ENCODE assay signal across 39 cellular contexts in genomic region chr1:158685068-158685467, GRCh38. TPM values are rescaled to one million over a fixed set of nuclear protein-coding genes. Genes with fewer than 3 reads are reported as not detected.
"Had no signal": no experiment of that assay in that cellular context is flagged by ENCODE, and none has a peak within 500 bp of the region (broad histone marks: within the 10 kb centered on the region; RNA-seq: fewer than 3 reads in every experiment).

No MANE protein-coding gene starts in this region.

- H3K4me1 Mint-ChIP-seq: activated B cell treated with CpG ODN at 0.5 μM for 24 hours; activated CD4-positive, alpha-beta T cell treated with anti-CD3 and anti-CD28 coated beads, Interleukin-2, amount 10 ng/mL, durations not matched to agents 24 days and 14 days; activated naive CD4-positive, alpha-beta T cell treated with anti-CD3 and anti-CD28 coated beads, Interleukin-2, amount 10 ng/mL, durations not matched to agents 7 days and 5 days; activated naive CD4-positive, alpha-beta T cell treated with anti-CD3 and anti-CD28 coated beads, Interleukin-2, amount 50 U/mL, for 24 hours; activated naive CD8-positive, alpha-beta T cell treated with anti-CD3 and anti-CD28 coated beads, Interleukin-2, amount 10 ng/mL, durations not matched to agents 7 days and 5 days; activated naive CD8-positive, alpha-beta T cell treated with anti-CD3 and anti-CD28 coated beads, Interleukin-2, amount 50 U/mL, for 24 hours; brain; central memory CD8-positive, alpha-beta T cell had no signal

- H3K9me3 ChIP-seq: ascending aorta had no signal

- H3K4me3 ChIP-seq: ascending aorta, cardiac muscle cell had no signal

- H3K27ac Mint-ChIP-seq: activated B cell treated with CpG ODN at 0.5 μM for 24 hours; activated CD4-positive, alpha-beta memory T cell treated with anti-CD3 and anti-CD28 coated beads for 36 hours; activated CD4-positive, alpha-beta T cell treated with anti-CD3 and anti-CD28 coated beads, Interleukin-2, amount 10 ng/mL, durations not matched to agents 24 days and 14 days; activated CD8-positive, alpha-beta T cell treated with anti-CD3 and anti-CD28 coated beads for 36 hours; activated naive CD4-positive, alpha-beta T cell treated with anti-CD3 and anti-CD28 coated beads, Interleukin-2, amount 10 ng/mL, durations not matched to agents 7 days and 5 days; activated naive CD4-positive, alpha-beta T cell treated with anti-CD3 and anti-CD28 coated beads, Interleukin-2, amount 50 U/mL, for 24 hours; activated naive CD8-positive, alpha-beta T cell; activated naive CD8-positive, alpha-beta T cell treated with anti-CD3 and anti-CD28 coated beads, Interleukin-2, amount 10 ng/mL, durations not matched to agents 7 days and 5 days; activated naive CD8-positive, alpha-beta T cell treated with anti-CD3 and anti-CD28 coated beads, Interleukin-2, amount 50 U/mL, for 24 hours; activated T-cell treated with anti-CD3 and anti-CD28 coated beads, Interleukin-2, amount 50 U/mL, for 24 hours; activated T-helper 2 cell treated with anti-CD3 and anti-CD28 coated beads, Interferon-gamma antibody, Interleukin-2, Interleukin-4, amounts not matched to agents 10 μg/mL and 5 μg/mL and 100 μg/mL, durations not matched to agents 14 hours and 24 hours and 36 hours; brain; T-helper 1 cell treated with Interleukin-12 subunit alpha and Interleukin-12 subunit beta and Interleukin-4 antibody, amounts not matched to agents 30 μg/mL and 1 μg/mL, for 36 hours; T-helper 2 cell treated with Interferon-gamma antibody and Interleukin-4, amounts not matched to agents 5 μg/mL and 100 μg/mL, for 36 hours had no signal

- H3K4me3 Mint-ChIP-seq: activated B cell treated with CpG ODN at 0.5 μM for 24 hours; activated CD4-positive, alpha-beta memory T cell treated with anti-CD3 and anti-CD28 coated beads for 36 hours; activated CD4-positive, alpha-beta T cell treated with anti-CD3 and anti-CD28 coated beads, Interleukin-2, amount 10 ng/mL, durations not matched to agents 24 days and 14 days; activated CD8-positive, alpha-beta T cell treated with anti-CD3 and anti-CD28 coated beads for 36 hours; activated naive CD4-positive, alpha-beta T cell treated with anti-CD3 and anti-CD28 coated beads, Interleukin-2, amount 10 ng/mL, durations not matched to agents 7 days and 5 days; activated naive CD4-positive, alpha-beta T cell treated with anti-CD3 and anti-CD28 coated beads, Interleukin-2, amount 50 U/mL, for 24 hours; activated naive CD8-positive, alpha-beta T cell; activated naive CD8-positive, alpha-beta T cell treated with anti-CD3 and anti-CD28 coated beads, Interleukin-2, amount 10 ng/mL, durations not matched to agents 7 days and 5 days; activated naive CD8-positive, alpha-beta T cell treated with anti-CD3 and anti-CD28 coated beads, Interleukin-2, amount 50 U/mL, for 24 hours; activated T-cell treated with anti-CD3 and anti-CD28 coated beads, Interleukin-2, amount 50 U/mL, for 24 hours; brain; central memory CD8-positive, alpha-beta T cell; T-helper 1 cell treated with Interleukin-12 subunit alpha and Interleukin-12 subunit beta and Interleukin-4 antibody, amounts not matched to agents 30 μg/mL and 1 μg/mL, for 36 hours; T-helper 2 cell treated with Interferon-gamma antibody and Interleukin-4, amounts not matched to agents 5 μg/mL and 100 μg/mL, for 36 hours had no signal

- H3K9me3 Mint-ChIP-seq: activated B cell treated with CpG ODN at 0.5 μM for 24 hours; activated CD4-positive, alpha-beta memory T cell treated with anti-CD3 and anti-CD28 coated beads for 36 hours; activated CD4-positive, alpha-beta T cell treated with anti-CD3 and anti-CD28 coated beads, Interleukin-2, amount 10 ng/mL, durations not matched to agents 24 days and 14 days; activated CD8-positive, alpha-beta T cell treated with anti-CD3 and anti-CD28 coated beads for 36 hours; activated naive CD4-positive, alpha-beta T cell treated with anti-CD3 and anti-CD28 coated beads, Interleukin-2, amount 10 ng/mL, durations not matched to agents 7 days and 5 days; activated naive CD4-positive, alpha-beta T cell treated with anti-CD3 and anti-CD28 coated beads, Interleukin-2, amount 50 U/mL, for 24 hours; activated naive CD8-positive, alpha-beta T cell treated with anti-CD3 and anti-CD28 coated beads, Interleukin-2, amount 50 U/mL, for 24 hours; activated T-cell treated with anti-CD3 and anti-CD28 coated beads, Interleukin-2, amount 50 U/mL, for 24 hours; central memory CD8-positive, alpha-beta T cell had no signal

- ATAC-seq: activated CD8-positive, alpha-beta T cell treated with anti-CD3 and anti-CD28 coated beads for 36 hours; activated naive CD8-positive, alpha-beta T cell treated with anti-CD3 and anti-CD28 coated beads, Interleukin-2, amount 50 U/mL, for 24 hours had no signal

- H3K27me3 Mint-ChIP-seq: activated naive CD4-positive, alpha-beta T cell treated with anti-CD3 and anti-CD28 coated beads, Interleukin-2, amount 10 ng/mL, durations not matched to agents 7 days and 5 days had no signal

- H3K4me1 ChIP-seq: ascending aorta had no signal

- H3K27ac ChIP-seq: ascending aorta, cardiac muscle cell, VCaP had no signal

- DNase-seq: activated B cell treated with CpG ODN at 0.5 μM for 24 hours; activated CD4-positive, alpha-beta memory T cell treated with anti-CD3 and anti-CD28 coated beads for 36 hours; activated CD4-positive, alpha-beta T cell treated with anti-CD3 and anti-CD28 coated beads for 4 hours; activated CD4-positive, alpha-beta T cell treated with anti-CD3 and anti-CD28 coated beads, Interleukin-2, amount 10 ng/mL, durations not matched to agents 24 days and 14 days; activated CD4-positive, alpha-beta T cell treated with anti-CD3 and anti-CD28 coated beads, Interleukin-2, amount 50 U/mL, for 1 hour; activated CD4-positive, alpha-beta T cell treated with anti-CD3 and anti-CD28 coated beads, Interleukin-2, amount 50 U/mL, for 4 hours; activated CD4-positive, CD25-positive, alpha-beta regulatory T cell treated with anti-CD3 and anti-CD28 coated beads, Interleukin-2, amount 50 U/mL, for 72 hours; activated CD8-positive, alpha-beta memory T cell treated with anti-CD3 and anti-CD28 coated beads, Interleukin-2, amount 50 U/mL, for 4 hours; activated CD8-positive, alpha-beta T cell treated with anti-CD3 and anti-CD28 coated beads for 36 hours; activated effector memory CD4-positive, alpha-beta T cell treated with Interleukin-2 at 50 U/mL for 16 hours; activated gamma-delta T cell; activated naive CD4-positive, alpha-beta T cell treated with anti-CD3 and anti-CD28 coated beads, Interleukin-2, amount 10 ng/mL, durations not matched to agents 7 days and 5 days; activated naive CD4-positive, alpha-beta T cell treated with Interleukin-2 at 50 U/mL for 16 hours; activated naive CD8-positive, alpha-beta T cell treated with anti-CD3 and anti-CD28 coated beads, Interleukin-2, amount 10 ng/mL, durations not matched to agents 7 days and 5 days; activated naive CD8-positive, alpha-beta T cell treated with anti-CD3 and anti-CD28 coated beads, Interleukin-2, amount 50 U/mL, for 24 hours; activated T-cell treated with anti-CD3 and anti-CD28 coated beads for 4 hours; activated T-cell treated with anti-CD3 and anti-CD28 coated beads, Interleukin-2, amount 50 U/mL, for 24 hours; activated T-cell treated with anti-CD3 and anti-CD28 coated beads, Interleukin-2, amount 50 U/mL, for 48 hours; amygdala; anterior cingulate cortex; caudate nucleus; cerebellar nuclear complex; T-helper 1 cell; T-helper 2 cell; T-helper 9 cell had no signal

- H3K36me3 Mint-ChIP-seq: activated CD4-positive, alpha-beta memory T cell treated with anti-CD3 and anti-CD28 coated beads for 36 hours; activated naive CD4-positive, alpha-beta T cell treated with anti-CD3 and anti-CD28 coated beads, Interleukin-2, amount 10 ng/mL, durations not matched to agents 7 days and 5 days; activated naive CD4-positive, alpha-beta T cell treated with anti-CD3 and anti-CD28 coated beads, Interleukin-2, amount 50 U/mL, for 24 hours; activated naive CD8-positive, alpha-beta T cell; activated naive CD8-positive, alpha-beta T cell treated with anti-CD3 and anti-CD28 coated beads, Interleukin-2, amount 10 ng/mL, durations not matched to agents 7 days and 5 days; brain had no signal

- H3K36me3 ChIP-seq: ascending aorta, cardiac muscle cell had no signal

- H3K27me3 ChIP-seq: ascending aorta, cardiac muscle cell had no signal

- FAIRE-seq: bronchial epithelial cell had no signal

RNA-seq across cellular contexts. Expression of gene SPTA1, which starts 1.4 kb away (rescaled TPM):
- total RNA-seq: activated B cell treated with CpG ODN at 0.5 μM for 24 hours; activated CD4-positive, alpha-beta T cell treated with anti-CD3 and anti-CD28 coated beads, Interleukin-2, amount 10 ng/mL, durations not matched to agents 24 days and 14 days; activated CD8-positive, alpha-beta memory T cell treated with anti-CD3 and anti-CD28 coated beads for 36 hours; activated naive CD8-positive, alpha-beta T cell treated with anti-CD3 and anti-CD28 coated beads, Interleukin-2, amount 10 ng/mL, durations not matched to agents 7 days and 5 days; ascending aorta; bronchial epithelial cell; chondrocyte had no signal

RNA-seq across cellular contexts. Expression of gene OR6K2, which starts 15.4 kb away (rescaled TPM):
- total RNA-seq: activated B cell treated with CpG ODN at 0.5 μM for 24 hours; activated CD4-positive, alpha-beta memory T cell treated with anti-CD3 and anti-CD28 coated beads for 36 hours; activated CD4-positive, alpha-beta T cell treated with anti-CD3 and anti-CD28 coated beads, Interleukin-2, amount 10 ng/mL, durations not matched to agents 24 days and 14 days; activated CD8-positive, alpha-beta memory T cell treated with anti-CD3 and anti-CD28 coated beads for 36 hours; activated CD8-positive, alpha-beta T cell treated with anti-CD3 and anti-CD28 coated beads for 36 hours; activated naive CD8-positive, alpha-beta T cell treated with anti-CD3 and anti-CD28 coated beads, Interleukin-2, amount 10 ng/mL, durations not matched to agents 7 days and 5 days; activated T-helper 2 cell treated with anti-CD3 and anti-CD28 coated beads, Interferon-gamma antibody, Interleukin-2, Interleukin-4, amounts not matched to agents 10 μg/mL and 5 μg/mL and 100 μg/mL, durations not matched to agents 14 hours and 24 hours and 36 hours; ascending aorta; bronchial epithelial cell; cardiac muscle cell; chondrocyte had no signal
- polyA plus RNA-seq: adipose tissue, cardiac muscle cell had no signal

RNA-seq across cellular contexts. Expression of gene OR6K3, which starts 35.5 kb away (rescaled TPM):
- total RNA-seq: activated B cell treated with CpG ODN at 0.5 μM for 24 hours; activated CD4-positive, alpha-beta memory T cell treated with anti-CD3 and anti-CD28 coated beads for 36 hours; activated CD4-positive, alpha-beta T cell treated with anti-CD3 and anti-CD28 coated beads, Interleukin-2, amount 10 ng/mL, durations not matched to agents 24 days and 14 days; activated CD8-positive, alpha-beta memory T cell treated with anti-CD3 and anti-CD28 coated beads for 36 hours; activated CD8-positive, alpha-beta T cell treated with anti-CD3 and anti-CD28 coated beads for 36 hours; activated naive CD8-positive, alpha-beta T cell treated with anti-CD3 and anti-CD28 coated beads, Interleukin-2, amount 10 ng/mL, durations not matched to agents 7 days and 5 days; activated T-helper 2 cell treated with anti-CD3 and anti-CD28 coated beads, Interferon-gamma antibody, Interleukin-2, Interleukin-4, amounts not matched to agents 10 μg/mL and 5 μg/mL and 100 μg/mL, durations not matched to agents 14 hours and 24 hours and 36 hours; ascending aorta; bronchial epithelial cell; cardiac muscle cell; chondrocyte had no signal
- polyA plus RNA-seq: adipose tissue, cardiac muscle cell had no signal
